In the genomic region with DNA sequence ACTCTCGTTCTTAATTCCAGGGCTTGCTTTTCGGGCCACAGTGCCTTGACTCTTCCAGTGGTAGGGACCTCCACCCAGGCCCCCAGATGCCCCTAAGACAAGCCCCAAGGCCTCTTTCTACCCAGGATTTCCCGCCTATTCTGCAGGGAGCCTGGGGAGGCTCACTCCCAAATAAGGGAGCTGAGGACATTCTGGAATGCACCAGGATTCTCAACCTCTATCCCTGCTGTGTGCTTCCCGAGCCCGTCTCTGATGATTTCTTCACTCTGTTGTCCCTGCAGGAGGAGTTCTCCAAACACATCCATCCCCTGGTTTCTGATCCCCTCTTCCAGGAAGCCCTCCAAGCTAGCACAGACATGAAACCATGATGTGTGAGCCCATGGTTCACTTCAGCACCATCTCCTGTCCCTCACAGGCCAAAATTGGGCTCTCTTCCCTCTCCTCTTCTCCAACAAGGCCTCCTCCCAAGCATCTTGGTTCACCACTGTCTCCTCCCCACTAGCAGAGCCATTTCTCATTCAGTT, we compare ENCODE assay signal across 18 cellular contexts.
DNase-seq lines count a peak whose midpoint lies in the region; ATAC-seq and TF ChIP-seq lines count a peak whose summit lies in the region.
"Had no signal": no experiment of that assay in that cellular context is flagged by ENCODE, and none has a peak within 500 bp of the region (broad histone marks: within the 10 kb centered on the region; RNA-seq: fewer than 3 reads in every experiment).

No MANE protein-coding gene starts in this region.

- TF ChIP-seq CTCF in natural killer cell (IDR thresholded peaks at IDR 0.05) (no peak), WTC11 (IDR thresholded peaks at IDR 0.05) (no peak)

- POLR2A ChIA-PET in WTC11 (lab: Charles Lee): no interaction called here

- CTCF ChIA-PET in WTC11 (lab: Charles Lee): interaction anchor here (2.7 kb wide), 1 partner anchor 26 kb away, joined by 12 read pairs; no protein-coding TSS in a partner anchor

- no peak for ATAC-seq in natural killer cell treated with Interleukin-12 subunit alpha and Interleukin-12 subunit beta and Interleukin-15 and Interleukin-18, amount 100 ng/mL, for 72 hours
- ATAC-seq in natural killer cell: no peak
- ATAC-seq in WTC11: peak; percentile 34
- no peak for ATAC-seq in activated T-helper 17 cell treated with anti-CD3 and anti-CD28 coated beads, Interleukin-2, amount 50 U/mL, for 72 hours (replicated peaks)
- ATAC-seq: HCT116, HepG2 had no signal

- peaks cover 18 to 30% of the 10 kb centered on the region in 2 donors for H3K27me3 Mint-ChIP-seq in natural killer cell treated with Interleukin-12 subunit alpha and Interleukin-12 subunit beta and Interleukin-15 and Interleukin-18, amount 100 ng/mL, for 72 hours
- H3K27me3 Mint-ChIP-seq in natural killer cell (ENCODE audit: low read depth in 2 of 2): peaks cover 0 to 17% of the 10 kb centered on the region in 2 donors
- H3K27me3 Mint-ChIP-seq in WTC11 (ENCODE audit: low read depth): no peaks in the 10 kb centered on the region
- H3K27me3 Mint-ChIP-seq in activated T-helper 17 cell treated with anti-CD3 and anti-CD28 coated beads, Interleukin-2, amount 50 U/mL, for 72 hours: peaks cover 36% of the 10 kb centered on the region

- no peaks in the 10 kb centered on the region for H3K36me3 Mint-ChIP-seq in natural killer cell treated with Interleukin-12 subunit alpha and Interleukin-12 subunit beta and Interleukin-15 and Interleukin-18, amount 100 ng/mL, for 72 hours
- H3K36me3 Mint-ChIP-seq in natural killer cell: no peaks in the 10 kb centered on the region
- no peaks in the 10 kb centered on the region for H3K36me3 Mint-ChIP-seq in WTC11
- no peaks in the 10 kb centered on the region for H3K36me3 Mint-ChIP-seq in activated T-helper 17 cell treated with anti-CD3 and anti-CD28 coated beads, Interleukin-2, amount 50 U/mL, for 72 hours (ENCODE audit: low read depth)

- H3K4me3 Mint-ChIP-seq in natural killer cell treated with Interleukin-12 subunit alpha and Interleukin-12 subunit beta and Interleukin-15 and Interleukin-18, amount 100 ng/mL, for 72 hours: no peak overlapping the region
- no peak overlapping the region for H3K4me3 Mint-ChIP-seq in natural killer cell
- H3K4me3 Mint-ChIP-seq in WTC11: no peak overlapping the region
- no peak overlapping the region for H3K4me3 Mint-ChIP-seq in activated T-helper 17 cell treated with anti-CD3 and anti-CD28 coated beads, Interleukin-2, amount 50 U/mL, for 72 hours
- H3K4me3 Mint-ChIP-seq: B cell; CD4-positive, alpha-beta T cell had no signal

- H3K9me3 Mint-ChIP-seq in natural killer cell treated with Interleukin-12 subunit alpha and Interleukin-12 subunit beta and Interleukin-15 and Interleukin-18, amount 100 ng/mL, for 72 hours: no peaks in the 10 kb centered on the region
- H3K9me3 Mint-ChIP-seq in natural killer cell (no peaks in the 10 kb centered on the region), WTC11 (peaks cover 10% of the 10 kb centered on the region)
- H3K9me3 Mint-ChIP-seq in activated T-helper 17 cell treated with anti-CD3 and anti-CD28 coated beads, Interleukin-2, amount 50 U/mL, for 72 hours: no peaks in the 10 kb centered on the region
- H3K9me3 Mint-ChIP-seq: CD4-positive, alpha-beta T cell had no signal

- H3K4me1 Mint-ChIP-seq in natural killer cell treated with Interleukin-12 subunit alpha and Interleukin-12 subunit beta and Interleukin-15 and Interleukin-18, amount 100 ng/mL, for 72 hours (ENCODE audit: low read depth in 2 of 2): peaks cover 9% of the 10 kb centered on the region in 2 donors
- H3K4me1 Mint-ChIP-seq in natural killer cell (peaks cover 0 to 4% of the 10 kb centered on the region in 2 donors), WTC11 (peaks cover 10% of the 10 kb centered on the region)
- peaks cover 6% of the 10 kb centered on the region for H3K4me1 Mint-ChIP-seq in activated T-helper 17 cell treated with anti-CD3 and anti-CD28 coated beads, Interleukin-2, amount 50 U/mL, for 72 hours
- H3K4me1 Mint-ChIP-seq: B cell had no signal

- intact Hi-C loops in natural killer cell (cut with micrococcal nuclease): no loop called here

- DNase-seq in natural killer cell treated with Interleukin-12 subunit alpha and Interleukin-12 subunit beta and Interleukin-15 and Interleukin-18, amount 100 ng/mL, for 72 hours (ENCODE audit: low spot score): peak; percentile 38
- DNase-seq in natural killer cell: no peak
- no peak for DNase-seq in WTC11 (ENCODE audit: low spot score)
- DNase-seq in iPS DF 19.7 (ENCODE audit: low read depth, low spot score): peak; percentile 9
- DNase-seq in NCI-H2196 treated with DMSO at 0.1 percent for 48 hours (lab: John Stamatoyannopoulos, UW; ENCODE audit: unreplicated experiment): no peak
- DNase-seq in COLO668 (lab: John Stamatoyannopoulos, UW; ENCODE audit: unreplicated experiment): no peak
- no peak for DNase-seq in middle frontal gyrus (ENCODE audit: extremely low spot score, low spot score)
- DNase-seq: C1 segment of cervical spinal cord; CD4-positive, alpha-beta T cell; DMS153; DMS79 treated with DMSO at 0.1 percent for 48 hours; EL; GDM1; GOT3 had no signal

- no peak overlapping the region for H3K27ac Mint-ChIP-seq in natural killer cell treated with Interleukin-12 subunit alpha and Interleukin-12 subunit beta and Interleukin-15 and Interleukin-18, amount 100 ng/mL, for 72 hours
- H3K27ac Mint-ChIP-seq in natural killer cell: no peak overlapping the region
- H3K27ac Mint-ChIP-seq in WTC11: peak overlapping the region; percentile 32; the same call in 1 of the 2 replicates
- no peak overlapping the region for H3K27ac Mint-ChIP-seq in activated T-helper 17 cell treated with anti-CD3 and anti-CD28 coated beads, Interleukin-2, amount 50 U/mL, for 72 hours
- H3K27ac Mint-ChIP-seq: B cell; CD4-positive, alpha-beta T cell had no signal

TF ChIP-seq in WTC11, 78 proteins besides CTCF, POLR2A, EP300 and RAD21:
- TF ChIP-seq ZNF263 (CRISPR knock-in tag; IDR thresholded peaks at IDR 0.05; ENCODE audit: low read depth): no peak
- TF ChIP-seq HMGA2 (CRISPR knock-in tag; IDR thresholded peaks at IDR 0.05): no peak
- TF ChIP-seq, protein P1, sequence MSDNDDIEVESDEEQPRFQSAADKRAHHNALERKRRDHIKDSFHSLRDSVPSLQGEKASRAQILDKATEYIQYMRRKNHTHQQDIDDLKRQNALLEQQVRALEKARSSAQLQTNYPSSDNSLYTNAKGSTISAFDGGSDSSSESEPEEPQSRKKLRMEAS (CRISPR knock-in tag; IDR thresholded peaks at IDR 0.05): no peak
- TF ChIP-seq GTF2I (CRISPR knock-in tag; conservative IDR thresholded peaks at IDR 0.05): no peak
- no peak for TF ChIP-seq ZSCAN18 (CRISPR knock-in tag; IDR thresholded peaks at IDR 0.05)

Comparison
In these comparisons a context has a peak if more than half of its experiments do, and no peak if none do; other contexts are left out.
1. DNase-seq: peak in natural killer cell treated with Interleukin-12 subunit alpha and Interleukin-12 subunit beta and Interleukin-15 and Interleukin-18, amount 100 ng/mL, for 72 hours (single experiment) and iPS DF 19.7 (single experiment); none in natural killer cell (single experiment), WTC11 (single experiment), NCI-H2196 treated with DMSO at 0.1 percent for 48 hours (single experiment), COLO668 (single experiment) and middle frontal gyrus (single experiment).